In the genomic region with DNA sequence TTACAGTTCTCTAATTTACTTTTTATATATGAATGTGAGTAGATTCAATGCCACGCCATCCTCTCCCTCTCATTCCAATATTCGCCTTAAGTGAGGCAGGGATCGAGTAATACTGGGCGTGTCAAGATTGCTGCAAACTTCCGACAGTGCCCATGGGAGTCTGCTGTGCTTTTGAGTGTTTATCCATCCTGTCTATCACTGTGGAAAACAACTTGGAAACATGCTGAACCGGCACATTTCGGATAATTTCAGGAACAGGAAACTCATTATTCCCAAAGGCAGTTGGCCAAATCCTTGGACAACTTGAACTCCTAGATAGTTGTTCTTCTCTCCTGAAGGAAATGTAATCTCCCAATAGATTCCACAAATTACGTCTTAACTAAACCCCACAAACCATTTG, we compare ENCODE assay signal across 1 cellular context.
TF ChIP-seq lines count a peak whose summit lies in the region.

No MANE protein-coding gene starts in this region.

TF ChIP-seq in HEK293T, 16 proteins besides CTCF, POLR2A, EP300 and RAD21 (continued from another document):
- TF ChIP-seq FOXA1 (IDR thresholded peaks at IDR 0.05) (no peak), ELF4 (IDR thresholded peaks at IDR 0.05) (no peak), ZNF384 (IDR thresholded peaks at IDR 0.05) (no peak), BHLHE40 (IDR thresholded peaks at IDR 0.05; ENCODE audit: borderline replicate concordance) (no peak), HDGF (IDR thresholded peaks at IDR 0.05; ENCODE audit: borderline replicate concordance) (no peak), FOXK2 (IDR thresholded peaks at IDR 0.05) (no peak), SUZ12 (IDR thresholded peaks at IDR 0.05) (no peak), L3MBTL2 (conservative IDR thresholded peaks at IDR 0.05) (no peak), TARDBP (IDR thresholded peaks at IDR 0.05) (no peak), ARNT (IDR thresholded peaks at IDR 0.05) (no peak)
TF ChIP-seq in HEK293T: peak in this region for 0.
